In the genomic region with DNA sequence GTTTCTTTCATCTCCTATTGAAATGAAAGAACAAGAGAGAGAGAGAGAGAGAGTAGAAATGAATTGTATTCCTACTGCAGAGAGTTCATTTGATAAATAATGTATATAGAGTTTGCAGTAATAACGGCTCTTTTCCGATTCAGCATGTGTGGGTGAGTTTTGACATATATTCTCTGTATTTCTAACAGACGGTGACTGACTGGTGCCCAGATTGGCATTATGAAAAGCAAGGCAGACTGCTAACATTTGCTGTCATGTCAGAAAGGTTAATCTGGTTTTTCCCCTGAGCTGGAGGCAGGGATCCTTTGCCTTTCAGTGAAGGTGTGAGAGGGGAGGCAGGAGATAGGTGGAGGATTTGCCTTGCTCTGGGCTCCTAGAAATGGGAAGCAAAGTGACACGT, we compare ENCODE assay signal across 22 cellular contexts.
"Had no signal": no experiment of that assay in that cellular context is flagged by ENCODE, and none has a peak within 500 bp of the region (broad histone marks: within the 10 kb centered on the region; RNA-seq: fewer than 3 reads in every experiment).

No MANE protein-coding gene starts in this region.

- H3K36me3 Mint-ChIP-seq: mesothelial cell of epicardium had no signal

- H3K4me1 ChIP-seq: colonic mucosa, esophagus squamous epithelium, gastrocnemius medialis, heart right ventricle, left lung, lower lobe of right lung had no signal

- H3K9me3 Mint-ChIP-seq: dendritic cell treated with granulocyte-macrophage colony-stimulating factor and Interleukin-4, amounts not matched to agents 40 ng/mL and 50 ng/mL, for 4 days; effector memory CD8-positive, alpha-beta T cell; endodermal cell; mesothelial cell of epicardium had no signal

- H3K27me3 ChIP-seq: colonic mucosa, gastrocnemius medialis, left lung had no signal

- ATAC-seq: effector memory CD8-positive, alpha-beta T cell; esophagus mucosa; gastrocnemius medialis; heart right ventricle; left cardiac atrium; left lung; left ventricle myocardium superior; lower lobe of right lung; mucosa of descending colon had no signal

- H3K9me3 ChIP-seq: colonic mucosa, esophagus squamous epithelium, gastrocnemius medialis, heart right ventricle, left lung, lower lobe of right lung, mucosa of descending colon had no signal

- H3K36me3 ChIP-seq: colonic mucosa, esophagus squamous epithelium, gastrocnemius medialis, heart right ventricle, left lung, lower lobe of right lung had no signal

- H3K4me3 ChIP-seq: colonic mucosa, esophagus squamous epithelium, gastrocnemius medialis, heart right ventricle, left lung, lower lobe of right lung, mucosa of descending colon had no signal

- H3K4me3 Mint-ChIP-seq: dendritic cell treated with granulocyte-macrophage colony-stimulating factor and Interleukin-4, amounts not matched to agents 40 ng/mL and 50 ng/mL, for 4 days; effector memory CD8-positive, alpha-beta T cell; endodermal cell; mesothelial cell of epicardium had no signal

- H3K27ac Mint-ChIP-seq: dendritic cell treated with granulocyte-macrophage colony-stimulating factor and Interleukin-4, amounts not matched to agents 40 ng/mL and 50 ng/mL, for 4 days; effector memory CD8-positive, alpha-beta T cell; endodermal cell; mesothelial cell of epicardium had no signal

- DNase-seq: colonic mucosa; cortex of kidney; effector CD8-positive, alpha-beta T cell; effector memory CD8-positive, alpha-beta T cell; endodermal cell; erythroblast; esophagus squamous epithelium; foreskin fibroblast; gastrocnemius medialis; glutamatergic neuron; heart right ventricle; hippocampal formation; left cardiac atrium; left lung; left ventricle myocardium superior; lower lobe of right lung; mesenchymal stem cell; mucosa of descending colon had no signal

- H3K4me1 Mint-ChIP-seq: mesothelial cell of epicardium had no signal

- H3K27me3 Mint-ChIP-seq: dendritic cell treated with granulocyte-macrophage colony-stimulating factor and Interleukin-4, amounts not matched to agents 40 ng/mL and 50 ng/mL, for 4 days had no signal

- H3K27ac ChIP-seq: colonic mucosa, epithelial cell of prostate, esophagus squamous epithelium, gastrocnemius medialis, heart right ventricle, left lung, lower lobe of right lung had no signal
